14 cellular contexts compared by ENCODE assay signal in genomic region chr9:95666096-95666784, GRCh38.
"Had no signal": no experiment of that assay in that cellular context is flagged by ENCODE, and none has a peak within 500 bp of the region (broad histone marks: within the 10 kb centered on the region; RNA-seq: fewer than 3 reads in every experiment).

No MANE protein-coding gene starts in this region.

- H3K27me3 ChIP-seq: cardiac muscle cell, ovary, stomach, thyroid gland had no signal

- ATAC-seq: activated naive CD8-positive, alpha-beta T cell treated with anti-CD3 and anti-CD28 coated beads, Interleukin-2, amount 50 U/mL, for 24 hours; activated T-cell treated with anti-CD3 and anti-CD28 coated beads, Interleukin-2, amount 50 U/mL, for 4 hours; heart right ventricle; left ventricle myocardium superior had no signal

- H3K9me3 ChIP-seq: ovary, stomach, thyroid gland had no signal

- H3K4me1 ChIP-seq: heart right ventricle, thyroid gland had no signal

- DNase-seq: activated CD4-positive, alpha-beta T cell treated with anti-CD3 and anti-CD28 coated beads, Interleukin-2, amount 50 U/mL, for 4 hours; activated CD4-positive, CD25-positive, alpha-beta regulatory T cell treated with anti-CD3 and anti-CD28 coated beads, Interleukin-2, amount 50 U/mL, for 72 hours; activated naive CD8-positive, alpha-beta T cell treated with anti-CD3 and anti-CD28 coated beads, Interleukin-2, amount 50 U/mL, for 24 hours; activated T-cell treated with anti-CD3 and anti-CD28 coated beads, Interleukin-2, amount 50 U/mL, for 4 hours; effector CD4-positive, alpha-beta T cell; heart right ventricle; left ventricle myocardium superior; nephron progenitor cell; ovary; stimulated activated CD4-positive, alpha-beta T cell treated with anti-CD3 and anti-CD28 coated beads, Interleukin-15, amount 100 ng/mL, for 24 hours; stomach; thyroid gland had no signal

- H3K4me3 ChIP-seq: cardiac muscle cell, coronary artery, heart right ventricle, ovary, stomach, thyroid gland had no signal

- H3K27ac ChIP-seq: cardiac muscle cell, coronary artery, heart right ventricle, ovary, stomach, thyroid gland had no signal

- H3K36me3 ChIP-seq: cardiac muscle cell, heart right ventricle, ovary, stomach, thyroid gland had no signal
